Comparison of ENCODE assay signal across 22 cellular contexts in the genomic region with DNA sequence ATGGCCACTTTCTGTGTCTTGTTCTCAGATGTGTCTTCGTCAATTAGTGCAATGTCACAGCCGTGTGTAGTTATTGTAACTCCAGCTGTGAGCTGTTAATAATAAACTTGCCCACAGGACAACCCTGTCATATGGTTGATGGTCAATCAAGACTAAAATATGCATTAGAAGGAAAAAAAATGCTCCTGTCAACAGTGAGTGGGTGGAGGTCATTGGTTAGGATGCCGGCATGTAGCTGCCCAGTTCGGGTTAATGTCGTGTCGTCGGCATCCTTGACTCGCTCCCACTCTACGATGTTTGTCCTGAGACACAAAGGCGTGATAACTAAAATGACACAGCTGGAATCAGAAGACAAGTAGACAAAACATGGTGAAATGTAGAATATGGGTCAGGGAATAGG.
DNase-seq lines count a peak whose midpoint lies in the region; ATAC-seq, FAIRE-seq and TF ChIP-seq lines count a peak whose summit lies in the region.
"Had no signal": no experiment of that assay in that cellular context is flagged by ENCODE, and none has a peak within 500 bp of the region (broad histone marks: within the 10 kb centered on the region; RNA-seq: fewer than 3 reads in every experiment).

No MANE protein-coding gene starts in this region.

- peaks cover 19% of the 10 kb centered on the region for H3K4me1 ChIP-seq in left ventricle myocardium inferior
- peaks cover 0 to 32% (median 22%) of the 10 kb centered on the region in 4 donors for H3K4me1 ChIP-seq in tibial artery

- peak overlapping the region in 2 of 5 experiments; percentile 19 to 55 for H3K4me3 Mint-ChIP-seq in brain
- H3K4me3 Mint-ChIP-seq in osteocyte (ENCODE audit: unreplicated experiment) = no peak overlapping the region
- H3K4me3 Mint-ChIP-seq in T-cell = no peak overlapping the region
- H3K4me3 Mint-ChIP-seq in CD4-positive, alpha-beta T cell = no peak overlapping the region
- H3K4me3 Mint-ChIP-seq: activated naive CD4-positive, alpha-beta T cell treated with anti-CD3 and anti-CD28 coated beads, Interleukin-2, amount 50 U/mL, for 24 hours; activated T-cell treated with anti-CD3 and anti-CD28 coated beads, Interleukin-2, amount 50 U/mL, for 72 hours; CD4-positive, CD25-positive, alpha-beta regulatory T cell; dendritic cell treated with granulocyte-macrophage colony-stimulating factor and Interleukin-4, amounts not matched to agents 40 ng/mL and 50 ng/mL, for 4 days; natural killer cell had no signal

- DNase-seq in left ventricle myocardium inferior (no peak), osteocyte (ENCODE audit: extremely low spot score, unreplicated experiment) (no peak), tibial artery (no peak), NCI-H774 (lab: John Stamatoyannopoulos, UW) (no peak), urothelium cell line (ENCODE audit: low spot score) (no peak), T-cell (no peak)
- DNase-seq in CD4-positive, alpha-beta T cell = no peak
- DNase-seq: activated T-cell treated with anti-CD3 and anti-CD28 coated beads, Interleukin-2, amount 50 U/mL, for 72 hours; CD4-positive, CD25-positive, alpha-beta regulatory T cell; DMS79 treated with DMSO at 0.1 percent for 48 hours; GM23248; kidney; natural killer cell; NCI-H1417; posterior cingulate gyrus; RPMI8226 had no signal

- POLR2A ChIA-PET in T-cell (lab: Charles Lee) = no interaction called here
- POLR2A ChIA-PET in CD4-positive, alpha-beta T cell (lab: Charles Lee) = no interaction called here

- TF ChIP-seq CTCF in brain (conservative IDR thresholded peaks at IDR 0.05) (no peak), left ventricle myocardium inferior (IDR thresholded peaks at IDR 0.05; ENCODE audit: borderline replicate concordance) (no peak), osteocyte (IDR thresholded peaks at IDR 0.05) (no peak), tibial artery (IDR thresholded peaks at IDR 0.05) (no peak)
- TF ChIP-seq CTCF in CD4-positive, alpha-beta T cell (IDR thresholded peaks at IDR 0.05) = no peak

- peak overlapping the region; percentile 68 to 90 (median 80) for H3K27ac Mint-ChIP-seq in brain
- peak overlapping the region; percentile 87 for H3K27ac Mint-ChIP-seq in osteocyte (ENCODE audit: unreplicated experiment)
- H3K27ac Mint-ChIP-seq in T-cell = no peak overlapping the region
- H3K27ac Mint-ChIP-seq in CD4-positive, alpha-beta T cell = no peak overlapping the region
- H3K27ac Mint-ChIP-seq: activated naive CD4-positive, alpha-beta T cell treated with anti-CD3 and anti-CD28 coated beads, Interleukin-2, amount 50 U/mL, for 24 hours; activated T-cell treated with anti-CD3 and anti-CD28 coated beads, Interleukin-2, amount 50 U/mL, for 72 hours; CD4-positive, CD25-positive, alpha-beta regulatory T cell; dendritic cell treated with granulocyte-macrophage colony-stimulating factor and Interleukin-4, amounts not matched to agents 40 ng/mL and 50 ng/mL, for 4 days; natural killer cell had no signal

- CTCF ChIA-PET in T-cell (lab: Charles Lee) = no interaction called here
- CTCF ChIA-PET in CD4-positive, alpha-beta T cell (lab: Charles Lee) = no interaction called here

- H3K4me1 Mint-ChIP-seq in brain = peaks cover 50% of the 10 kb centered on the region
- peaks cover 68% of the 10 kb centered on the region for H3K4me1 Mint-ChIP-seq in osteocyte (ENCODE audit: unreplicated experiment)
- no peaks in the 10 kb centered on the region for H3K4me1 Mint-ChIP-seq in T-cell
- H3K4me1 Mint-ChIP-seq in CD4-positive, alpha-beta T cell (ENCODE audit: low read depth) = no peaks in the 10 kb centered on the region
- H3K4me1 Mint-ChIP-seq: activated naive CD4-positive, alpha-beta T cell treated with anti-CD3 and anti-CD28 coated beads, Interleukin-2, amount 50 U/mL, for 24 hours; CD4-positive, CD25-positive, alpha-beta regulatory T cell; natural killer cell had no signal

- H3K27me3 ChIP-seq in left ventricle myocardium inferior (ENCODE audit: low read depth) (no peaks in the 10 kb centered on the region), tibial artery (no peaks in the 10 kb centered on the region)
- H3K27me3 ChIP-seq in CD4-positive, alpha-beta T cell (ENCODE audit: control insufficient read depth, insufficient read depth, low read length) = no peaks in the 10 kb centered on the region

- H3K9me3 ChIP-seq in left ventricle myocardium inferior (replicated peaks) = no peaks in the 10 kb centered on the region
- H3K9me3 ChIP-seq in tibial artery = no peaks in the 10 kb centered on the region
- H3K9me3 ChIP-seq in CD4-positive, alpha-beta T cell (ENCODE audit: control insufficient read depth, low read length) = no peaks in the 10 kb centered on the region

- H3K27ac ChIP-seq in left ventricle myocardium inferior (replicated peaks) (peak overlapping the region; percentile 79), tibial artery (peak overlapping the region; percentile 55 to 68)
- H3K27ac ChIP-seq in CD4-positive, alpha-beta T cell (ENCODE audit: low read depth, low read length) = no peak overlapping the region
- H3K27ac ChIP-seq: GM23248 had no signal

- H3K4me3 ChIP-seq in left ventricle myocardium inferior = no peak overlapping the region
- no peak overlapping the region for H3K4me3 ChIP-seq in tibial artery
- H3K4me3 ChIP-seq: GM23248 had no signal

- ATAC-seq in T-cell (replicated peaks in 1 of 4) = no peak
- ATAC-seq in CD4-positive, alpha-beta T cell (ENCODE audit: poor library complexity) = no peak
- ATAC-seq: activated T-cell treated with anti-CD3 and anti-CD28 coated beads, Interleukin-2, amount 50 U/mL, for 72 hours; HepG2; natural killer cell had no signal

- H3K9me3 Mint-ChIP-seq in brain (peaks cover 0 to 5% (median 0%) of the 10 kb centered on the region in 5 experiments), osteocyte (ENCODE audit: unreplicated experiment) (no peaks in the 10 kb centered on the region), T-cell (no peaks in the 10 kb centered on the region)
- H3K9me3 Mint-ChIP-seq in CD4-positive, alpha-beta T cell = no peaks in the 10 kb centered on the region
- H3K9me3 Mint-ChIP-seq: activated naive CD4-positive, alpha-beta T cell treated with anti-CD3 and anti-CD28 coated beads, Interleukin-2, amount 50 U/mL, for 24 hours; activated T-cell treated with anti-CD3 and anti-CD28 coated beads, Interleukin-2, amount 50 U/mL, for 72 hours; dendritic cell treated with granulocyte-macrophage colony-stimulating factor and Interleukin-4, amounts not matched to agents 40 ng/mL and 50 ng/mL, for 4 days; natural killer cell had no signal

- no peaks in the 10 kb centered on the region for H3K27me3 Mint-ChIP-seq in brain
- H3K27me3 Mint-ChIP-seq in osteocyte (ENCODE audit: unreplicated experiment) = no peaks in the 10 kb centered on the region
- H3K27me3 Mint-ChIP-seq in T-cell = peaks cover 3 to 11% of the 10 kb centered on the region in 2 donors
- H3K27me3 Mint-ChIP-seq in CD4-positive, alpha-beta T cell = no peaks in the 10 kb centered on the region

- H3K36me3 ChIP-seq in left ventricle myocardium inferior (no peaks in the 10 kb centered on the region), tibial artery (no peaks in the 10 kb centered on the region)

- intact Hi-C loops in left ventricle myocardium inferior (cut with micrococcal nuclease) = no loop called here
- intact Hi-C loops in tibial artery (cut with DNase I; ENCODE audit: low total_unique reads) = no loop called here
- intact Hi-C loops in CD4-positive, alpha-beta T cell (cut with DNase I, micrococcal nuclease) = no loop called here

- H3K36me3 Mint-ChIP-seq in brain = no peaks in the 10 kb centered on the region
- no peaks in the 10 kb centered on the region for H3K36me3 Mint-ChIP-seq in osteocyte (ENCODE audit: unreplicated experiment)
- no peaks in the 10 kb centered on the region for H3K36me3 Mint-ChIP-seq in T-cell
- H3K36me3 Mint-ChIP-seq in CD4-positive, alpha-beta T cell (ENCODE audit: low read depth) = no peaks in the 10 kb centered on the region
- H3K36me3 Mint-ChIP-seq: activated naive CD4-positive, alpha-beta T cell treated with anti-CD3 and anti-CD28 coated beads, Interleukin-2, amount 50 U/mL, for 24 hours; CD4-positive, CD25-positive, alpha-beta regulatory T cell; natural killer cell had no signal

- FAIRE-seq in urothelium cell line (lab: Jason Lieb, UNC) = no peak
- FAIRE-seq: endothelial cell of umbilical vein, GM12892, HepG2, kidney had no signal

Comparison
In these comparisons a context has a peak if more than half of its experiments do, and no peak if none do; other contexts are left out.
1. H3K27ac Mint-ChIP-seq: peak in brain (5 of 5) and osteocyte (single experiment); none in T-cell (0 of 2) and CD4-positive, alpha-beta T cell (single experiment).